In genomic region chr11:96963375-96963774, GRCh38 we compare ENCODE assay signal across 5 cellular contexts.
"Had no signal": no experiment of that assay in that cellular context is flagged by ENCODE, and none has a peak within 500 bp of the region (broad histone marks: within the 10 kb centered on the region; RNA-seq: fewer than 3 reads in every experiment).

No MANE protein-coding gene starts in this region.

- H3K27ac ChIP-seq: HL-60, KMS-11 had no signal

- H3K4me2 ChIP-seq: KMS-11 had no signal

- DNase-seq: KBM-7, KG1 had no signal

- FAIRE-seq: HTR-8/SVneo had no signal

- H3K9ac ChIP-seq: KMS-11 had no signal
